In genomic region chr2:69703189-69703588, GRCh38 we compare ENCODE assay signal across 26 cellular contexts. TPM values are rescaled to one million over a fixed set of nuclear protein-coding genes. Genes with fewer than 3 reads are reported as not detected.
DNase-seq lines count a peak whose midpoint lies in the region; ATAC-seq and TF ChIP-seq lines count a peak whose summit lies in the region.
"Had no signal": no experiment of that assay in that cellular context is flagged by ENCODE, and none has a peak within 500 bp of the region (broad histone marks: within the 10 kb centered on the region; RNA-seq: fewer than 3 reads in every experiment).

No MANE protein-coding gene starts in this region.

- H3K27ac ChIP-seq in BLaER1 (no peak overlapping the region), Panc1 (ENCODE audit: low read length) (peak overlapping the region; percentile 45; the same call in 1 of the 2 replicates), lower lobe of right lung (no peak overlapping the region)
- H3K27ac ChIP-seq: body of pancreas, GM23248, neutrophil, prostate gland, suprapubic skin had no signal

- in situ Hi-C loops in KBM-7 (cut with MboI; ENCODE audit: low pct_unique_long_range_greater_than_20kb, low sequenced_read_pairs), result loop anchor here (25.0 kb wide), 1 partner anchor 141 kb away; no protein-coding TSS in a partner anchor
- in situ Hi-C loops in Panc1 (cut with HindIII; ENCODE audit: low pct_unique_long_range_greater_than_20kb, low sequenced_read_pairs), result no loop called here

- no peaks in the 10 kb centered on the region for H3K27me3 ChIP-seq in BLaER1
- no peaks in the 10 kb centered on the region for H3K27me3 ChIP-seq in Panc1 (ENCODE audit: control insufficient read depth, insufficient read depth, low read length)
- H3K27me3 ChIP-seq in lower lobe of right lung (ENCODE audit: low read depth), result no peaks in the 10 kb centered on the region
- H3K27me3 ChIP-seq: body of pancreas, neutrophil, suprapubic skin had no signal

- H3K36me3 ChIP-seq in BLaER1, result no peaks in the 10 kb centered on the region
- H3K36me3 ChIP-seq in Panc1 (ENCODE audit: control insufficient read depth, insufficient read depth, low read length), result no peaks in the 10 kb centered on the region
- H3K36me3 ChIP-seq in lower lobe of right lung, result no peaks in the 10 kb centered on the region
- H3K36me3 ChIP-seq: neutrophil, prostate gland, suprapubic skin had no signal

- CTCF ChIA-PET in Panc1 (lab: Charles Lee), result no interaction called here

- H4K20me1 ChIP-seq in BLaER1, result no peaks in the 10 kb centered on the region

- H3K4me3 ChIP-seq in BLaER1, result no peak overlapping the region
- H3K4me3 ChIP-seq in Panc1 (ENCODE audit: low read depth in 2 of 2, low read length in 2 of 2), result no peak overlapping the region
- no peak overlapping the region for H3K4me3 ChIP-seq in lower lobe of right lung
- H3K4me3 ChIP-seq: body of pancreas, GM23248, prostate gland, skin epidermis, suprapubic skin had no signal

- ATAC-seq in Panc1, result no peak
- ATAC-seq in lower lobe of right lung, result peak; percentile 66 to 68
- no peak for ATAC-seq in HG02571 (IDR thresholded peaks at IDR 0.05; ENCODE audit: unreplicated experiment)
- ATAC-seq: body of pancreas, left cardiac atrium, WTC11 had no signal

- peaks cover 4% of the 10 kb centered on the region for H3K9me3 ChIP-seq in BLaER1
- no peaks in the 10 kb centered on the region for H3K9me3 ChIP-seq in Panc1 (ENCODE audit: control insufficient read depth, insufficient read depth, low read depth, low read length)
- H3K9me3 ChIP-seq in lower lobe of right lung, result no peaks in the 10 kb centered on the region
- H3K9me3 ChIP-seq: body of pancreas, neutrophil, prostate gland, suprapubic skin had no signal

- H3K4me2 ChIP-seq in BLaER1, result peak overlapping the region; percentile 5; the same call in 1 of the 2 replicates

- POLR2A ChIA-PET in Panc1 (lab: Charles Lee), result no interaction called here

- H3K9ac ChIP-seq in BLaER1, result no peak overlapping the region
- H3K9ac ChIP-seq: GM23248 had no signal

- TF ChIP-seq CTCF in Panc1 (IDR thresholded peaks at IDR 0.05) (no peak), lower lobe of right lung (IDR thresholded peaks at IDR 0.05) (no peak)

- intact Hi-C loops in Panc1 (cut with micrococcal nuclease; ENCODE audit: unreplicated experiment) (no loop called here), lower lobe of right lung (cut with DNase I) (no loop called here)

- BruUV-seq in Panc1 (replicated peaks; lab: Mats Ljungman, UMichigan), result no TSS peak

- H3K4me1 ChIP-seq in BLaER1 (peaks cover 29% of the 10 kb centered on the region), Panc1 (ENCODE audit: control insufficient read depth, insufficient read depth, low read length) (no peaks in the 10 kb centered on the region), lower lobe of right lung (no peaks in the 10 kb centered on the region)
- H3K4me1 ChIP-seq: body of pancreas, prostate gland had no signal

- peak; percentile 63 for DNase-seq in KBM-7
- no peak for DNase-seq in Panc1 (ENCODE audit: low read depth, low spot score)
- no peak for DNase-seq in lower lobe of right lung
- DNase-seq in activated T-cell treated with anti-CD3 and anti-CD28 coated beads for 4 hours, result no peak
- no peak for DNase-seq in NCI-H128 (lab: John Stamatoyannopoulos, UW; ENCODE audit: unreplicated experiment)
- no peak for DNase-seq in globus pallidus (ENCODE audit: low spot score)
- DNase-seq: body of pancreas; CD4-positive, alpha-beta memory T cell; DMS 273 treated with DMSO at 0.1 percent for 48 hours; GM23248; KG1; left cardiac atrium; mesendoderm; NCI-H1048; NCI-H187; NCI-H69; stimulated activated CD4-positive, alpha-beta T cell treated with anti-CD3 and anti-CD28 coated beads, Interleukin-2, amount 100 ng/mL, for 24 hours; SW 1271; T1000 had no signal

RNA-seq across cellular contexts. Expression of gene ANXA4, which starts 38.7 kb away (rescaled TPM):
- total RNA-seq in Panc1 (2021; ENCODE audit: unreplicated experiment) (183 TPM), lower lobe of right lung (173 TPM)
- 275 TPM for polyA plus RNA-seq in Panc1 (2012; ENCODE audit: insufficient read length)

RNA-seq across cellular contexts. Expression of gene AAK1, which starts 59.6 kb away (rescaled TPM):
- total RNA-seq in Panc1 (2021; ENCODE audit: unreplicated experiment), result 123 TPM
- polyA plus RNA-seq in Panc1 (2012; ENCODE audit: insufficient read length), result 35.2 TPM
- total RNA-seq in lower lobe of right lung, result 73.3 TPM

Comparison
In these comparisons a context has a peak if more than half of its experiments do, and no peak if none do; other contexts are left out.
1. ATAC-seq: peak in lower lobe of right lung (2 of 2); none in Panc1 (single experiment) and HG02571 (single experiment).